Comparison of ENCODE assay signal across 35 cellular contexts in the genomic region with DNA sequence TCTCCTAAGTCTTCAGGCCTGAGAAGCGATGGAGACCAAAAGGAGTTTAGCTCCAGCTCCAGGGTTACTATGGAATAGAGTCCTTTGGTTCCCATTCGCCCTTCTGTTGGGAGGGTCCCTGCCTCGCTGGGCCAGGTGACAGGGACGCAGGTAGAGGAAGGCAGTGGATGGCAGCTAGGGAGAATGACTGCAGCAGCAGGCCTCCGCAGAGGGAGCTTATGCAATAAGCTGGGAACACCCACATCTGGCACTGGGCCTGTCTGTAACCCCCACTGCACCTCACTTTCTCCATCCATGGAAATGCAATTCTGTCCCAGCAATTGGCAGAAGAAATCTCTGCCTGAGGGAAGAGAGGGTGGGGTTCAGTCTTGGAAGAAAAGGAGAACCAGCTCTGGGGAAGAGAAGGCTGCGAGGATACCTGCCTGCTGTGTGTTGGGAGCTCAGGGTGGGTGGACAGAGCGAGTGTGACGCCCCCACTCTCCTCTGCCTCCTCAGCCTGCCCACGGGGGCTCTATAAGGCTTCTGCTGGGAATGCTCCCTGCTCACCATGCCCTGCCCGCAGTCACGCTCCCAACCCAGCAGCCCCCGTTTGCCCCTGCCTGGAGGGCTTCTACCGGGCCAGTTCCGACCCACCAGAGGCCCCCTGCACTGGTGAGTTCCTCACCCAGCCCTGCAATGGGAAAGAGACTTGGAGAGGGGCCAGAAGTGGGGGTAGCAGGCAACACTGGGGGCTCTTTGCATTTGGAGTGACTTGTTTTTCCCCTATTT. TPM values are rescaled to one million over a fixed set of nuclear protein-coding genes. Genes with fewer than 3 reads are reported as not detected.
A peak's percentile ranks its signal among the peaks of the same experiment; 100 is the strongest.
DNase-seq lines count a peak whose midpoint lies in the region; ATAC-seq, FAIRE-seq and TF ChIP-seq lines count a peak whose summit lies in the region.
"Had no signal": no experiment of that assay in that cellular context is flagged by ENCODE, and none has a peak within 500 bp of the region (broad histone marks: within the 10 kb centered on the region; RNA-seq: fewer than 3 reads in every experiment).

No MANE protein-coding gene starts in this region.

- H3K9me3 Mint-ChIP-seq in activated CD4-positive, alpha-beta memory T cell treated with anti-CD3 and anti-CD28 coated beads, Interleukin-2, amount 10 ng/mL, durations not matched to agents 7 days and 5 days, result no peaks in the 10 kb centered on the region
- H3K9me3 Mint-ChIP-seq in activated CD4-positive, alpha-beta memory T cell treated with anti-CD3 and anti-CD28 coated beads for 36 hours, result no peaks in the 10 kb centered on the region
- no peaks in the 10 kb centered on the region for H3K9me3 Mint-ChIP-seq in natural killer cell
- H3K9me3 Mint-ChIP-seq: immature natural killer cell, memory B cell, neural progenitor cell had no signal

- peaks cover 4% of the 10 kb centered on the region; the same call in 1 of the 2 replicates for H4K20me1 ChIP-seq in K562 (replicated peaks; ENCODE audit: control insufficient read depth, insufficient read depth, low read length)

- in situ Hi-C loops in K562 (cut with MboI), result no loop called here

- no peak overlapping the region for H3K27ac ChIP-seq in K562 (ENCODE audit: extremely low read depth, low read depth, low read length)
- H3K27ac ChIP-seq in kidney (ENCODE audit: low read depth in 2 of 2, low read length in 2 of 2), result no peak overlapping the region
- no peak overlapping the region for H3K27ac ChIP-seq in spleen
- H3K27ac ChIP-seq: 22Rv1, adrenal gland, brain microvascular endothelial cell, GM23248, neural progenitor cell, psoas muscle, sigmoid colon, SJCRH30, tibial nerve had no signal

- H3K79me2 ChIP-seq in K562 (ENCODE audit: control insufficient read depth, insufficient read depth, low read length), result no peaks in the 10 kb centered on the region

- FAIRE-seq in K562 (lab: Jason Lieb, UNC), result no peak
- no peak for FAIRE-seq in kidney (lab: Jason Lieb, UNC)
- FAIRE-seq: endothelial cell of umbilical vein had no signal

- H3K27me3 ChIP-seq in K562 (ENCODE audit: control insufficient read depth in 2 of 2, insufficient read depth in 2 of 2, low read length in 2 of 2) (peaks cover 11 to 58% of the 10 kb centered on the region in 2 experiments; a peak in 4 of 5 replicates), spleen (replicated peaks in 1 of 7) (no peaks in the 10 kb centered on the region)
- H3K27me3 ChIP-seq: adrenal gland, brain microvascular endothelial cell, neural progenitor cell, sigmoid colon, tibial nerve had no signal

- H2AFZ ChIP-seq in K562 (ENCODE audit: low read depth, low read length), result no peak overlapping the region
- H2AFZ ChIP-seq: GM23248, neural progenitor cell had no signal

- H3K36me3 ChIP-seq in K562 (ENCODE audit: control insufficient read depth, insufficient read depth, low read length) (no peaks in the 10 kb centered on the region), kidney (ENCODE audit: control insufficient read depth in 1 of 2, insufficient read depth in 2 of 2, low read length in 2 of 2) (no peaks in the 10 kb centered on the region), spleen (peaks cover 0 to 69% (median 7%) of the 10 kb centered on the region in 6 donors)
- H3K36me3 ChIP-seq: adrenal gland, brain microvascular endothelial cell, neural progenitor cell, sigmoid colon, SJCRH30 had no signal

- H3K4me3 Mint-ChIP-seq in activated CD4-positive, alpha-beta memory T cell treated with anti-CD3 and anti-CD28 coated beads, Interleukin-2, amount 10 ng/mL, durations not matched to agents 7 days and 5 days, result no peak overlapping the region
- H3K4me3 Mint-ChIP-seq in activated CD4-positive, alpha-beta memory T cell treated with anti-CD3 and anti-CD28 coated beads for 36 hours, result no peak overlapping the region
- H3K4me3 Mint-ChIP-seq in natural killer cell, result no peak overlapping the region
- H3K4me3 Mint-ChIP-seq: immature natural killer cell, memory B cell, neural progenitor cell had no signal

- no peak overlapping the region for H3K4me2 ChIP-seq in K562 (ENCODE audit: insufficient read depth, low read length)
- H3K4me2 ChIP-seq: neural progenitor cell had no signal

- 17% methylated on average over 14 of the region's 14 CpGs for WGBS in K562 (ENCODE audit: insufficient coverage, low coverage, missing lambda C conversion rate)
- 59 to 71% (median 64%) methylated on average over 14 of the region's 14 CpGs for WGBS in spleen, 5 donors

- CTCF ChIA-PET in activated CD4-positive, alpha-beta memory T cell treated with anti-CD3 and anti-CD28 coated beads, Interleukin-2, amount 10 ng/mL, durations not matched to agents 7 days and 5 days (lab: Charles Lee), result interaction anchor here (0.7 to 1.7 kb wide), 6 partner anchors 8 to 249 kb away, joined by 3 to 6 read pairs (median 3); no protein-coding TSS in a partner anchor
- CTCF ChIA-PET in activated CD4-positive, alpha-beta memory T cell treated with anti-CD3 and anti-CD28 coated beads for 36 hours (lab: Charles Lee), result interaction anchor here (0.8 to 3.5 kb wide), 10 partner anchors 9 to 542 kb away, joined by 3 to 11 read pairs (median 4); no protein-coding TSS in a partner anchor
- CTCF ChIA-PET in K562 (lab: Yijun Ruan, JAX; ENCODE audit: low intra/inter-chr PET ratio), result interaction anchor here (2.0 kb wide), 1 partner anchor 11 kb away, joined by 15 read pairs; the partner anchor contains the start of gene EPHB6

- H3K4me3 ChIP-seq in K562 (no peak overlapping the region), kidney (ENCODE audit: low read length in 2 of 2) (no peak overlapping the region), spleen (no peak overlapping the region)
- H3K4me3 ChIP-seq: adrenal gland, GM23248, neural progenitor cell, psoas muscle, sigmoid colon, SJCRH30, tibial nerve had no signal

- intact Hi-C loops in activated CD4-positive, alpha-beta memory T cell treated with anti-CD3 and anti-CD28 coated beads for 36 hours (cut with micrococcal nuclease), result no loop called here
- intact Hi-C loops in K562 (cut with micrococcal nuclease), result no loop called here
- intact Hi-C loops in kidney (cut with DNase I), result no loop called here
- intact Hi-C loops in spleen (cut with DNase I; ENCODE audit: low total_unique reads), result no loop called here
- intact Hi-C loops in natural killer cell (cut with micrococcal nuclease), result no loop called here

- BruUV-seq in K562 (replicated peaks; lab: Mats Ljungman, UMichigan), result no TSS peak

- POLR2A ChIA-PET in activated CD4-positive, alpha-beta memory T cell treated with anti-CD3 and anti-CD28 coated beads, Interleukin-2, amount 10 ng/mL, durations not matched to agents 7 days and 5 days (lab: Charles Lee), result no interaction called here
- POLR2A ChIA-PET in activated CD4-positive, alpha-beta memory T cell treated with anti-CD3 and anti-CD28 coated beads for 36 hours (lab: Charles Lee), result no interaction called here
- POLR2A ChIA-PET in K562 (lab: Yijun Ruan, JAX), result interaction anchor here (0.7 kb wide), 1 partner anchor 97 kb away, joined by 3 read pairs; the partner anchor contains the start of gene KEL

- H3K9me3 ChIP-seq in K562 (replicated peaks; ENCODE audit: control insufficient read depth, insufficient read depth, low read depth, low read length) (no peaks in the 10 kb centered on the region), kidney (ENCODE audit: control insufficient read depth in 1 of 2, low read length in 2 of 2) (no peaks in the 10 kb centered on the region), spleen (no peaks in the 10 kb centered on the region)
- H3K9me3 ChIP-seq: adrenal gland, Caco-2, psoas muscle, sigmoid colon, SJCRH30, tibial nerve had no signal

- ATAC-seq in K562 (no peak), HG02852 (IDR thresholded peaks at IDR 0.05; ENCODE audit: unreplicated experiment) (no peak), natural killer cell (no peak)
- ATAC-seq: psoas muscle had no signal

- H3K4me1 Mint-ChIP-seq in activated CD4-positive, alpha-beta memory T cell treated with anti-CD3 and anti-CD28 coated beads, Interleukin-2, amount 10 ng/mL, durations not matched to agents 7 days and 5 days, result no peaks in the 10 kb centered on the region
- no peaks in the 10 kb centered on the region for H3K4me1 Mint-ChIP-seq in activated CD4-positive, alpha-beta memory T cell treated with anti-CD3 and anti-CD28 coated beads for 36 hours (ENCODE audit: low read depth)
- H3K4me1 Mint-ChIP-seq in natural killer cell, result no peaks in the 10 kb centered on the region
- H3K4me1 Mint-ChIP-seq: immature natural killer cell had no signal

- TF ChIP-seq EP300 in K562 (IDR thresholded peaks at IDR 0.05; ENCODE audit: low read length), result no peak

- peak; percentile 9 for DNase-seq in activated CD4-positive, alpha-beta memory T cell treated with anti-CD3 and anti-CD28 coated beads, Interleukin-2, amount 10 ng/mL, durations not matched to agents 7 days and 5 days
- DNase-seq in activated CD4-positive, alpha-beta memory T cell treated with anti-CD3 and anti-CD28 coated beads for 36 hours, result no peak
- no peak for DNase-seq in K562 (ENCODE audit: extremely low read depth in 1 of 4, low spot score in 3 of 4)
- peak; percentile 65 for DNase-seq in kidney
- DNase-seq in ureter (ENCODE audit: low spot score), result peak; percentile 38
- no peak for DNase-seq in spleen
- no peak for DNase-seq in natural killer cell
- DNase-seq: activated CD4-positive, alpha-beta T cell treated with anti-CD3 and anti-CD28 coated beads for 4 hours; activated naive CD4-positive, alpha-beta T cell; activated T-cell treated with anti-CD3 and anti-CD28 coated beads, Interleukin-2, amount 50 U/mL, for 48 hours; adrenal gland; brain microvascular endothelial cell; C1 segment of cervical spinal cord; Caco-2; DMS53; GDM1; GM23248; immature natural killer cell; IMR-90; NCI-H1048; NCI-H446 treated with DMSO at 0.1 percent for 48 hours; NCI-H82; sigmoid colon; SJCRH30; stimulated activated CD4-positive, alpha-beta T cell treated with anti-CD3 and anti-CD28 coated beads, Interleukin-4, amount 100 ng/mL, for 24 hours; T-helper 9 cell had no signal

- peaks cover 4% of the 10 kb centered on the region for H3K27me3 Mint-ChIP-seq in activated CD4-positive, alpha-beta memory T cell treated with anti-CD3 and anti-CD28 coated beads, Interleukin-2, amount 10 ng/mL, durations not matched to agents 7 days and 5 days
- H3K27me3 Mint-ChIP-seq in activated CD4-positive, alpha-beta memory T cell treated with anti-CD3 and anti-CD28 coated beads for 36 hours, result no peaks in the 10 kb centered on the region
- H3K27me3 Mint-ChIP-seq in natural killer cell (ENCODE audit: low read depth in 2 of 2), result no peaks in the 10 kb centered on the region
- H3K27me3 Mint-ChIP-seq: memory B cell had no signal

- no peaks in the 10 kb centered on the region for H3K9me1 ChIP-seq in K562 (ENCODE audit: control insufficient read depth, insufficient read depth, low read length)

- TF ChIP-seq CTCF in K562 (IDR thresholded peaks at IDR 0.05 in 2 of 3, conservative IDR thresholded peaks at IDR 0.05 in 1 of 3; ENCODE audit: insufficient read depth in 2 of 3, low read depth in 1 of 3, low read length in 3 of 3), result no peak
- no peak for TF ChIP-seq CTCF in kidney (IDR thresholded peaks at IDR 0.05; ENCODE audit: borderline replicate concordance, extremely low read depth, insufficient read depth)
- no peak for TF ChIP-seq CTCF in spleen (IDR thresholded peaks at IDR 0.05 in 8 of 11, conservative IDR thresholded peaks at IDR 0.05 in 3 of 11)
- TF ChIP-seq CTCF in natural killer cell (IDR thresholded peaks at IDR 0.05), result no peak

- no peak for TF ChIP-seq RAD21 in K562 (CRISPR knock-in tag; conservative IDR thresholded peaks at IDR 0.05 in 1 of 2, IDR thresholded peaks at IDR 0.05 in 1 of 2)

- TF ChIP-seq POLR2A in K562 (conservative IDR thresholded peaks at IDR 0.05) (no peak), spleen (IDR thresholded peaks at IDR 0.05) (no peak)

- H3K27ac Mint-ChIP-seq in activated CD4-positive, alpha-beta memory T cell treated with anti-CD3 and anti-CD28 coated beads, Interleukin-2, amount 10 ng/mL, durations not matched to agents 7 days and 5 days, result no peak overlapping the region
- H3K27ac Mint-ChIP-seq in activated CD4-positive, alpha-beta memory T cell treated with anti-CD3 and anti-CD28 coated beads for 36 hours, result no peak overlapping the region
- no peak overlapping the region for H3K27ac Mint-ChIP-seq in natural killer cell
- H3K27ac Mint-ChIP-seq: immature natural killer cell, memory B cell, neural progenitor cell had no signal

- H3K4me1 ChIP-seq in K562 (replicated peaks in 1 of 2; ENCODE audit: control insufficient read depth in 2 of 2, insufficient read depth in 2 of 2, low read length in 2 of 2), result peaks cover 0 to 30% of the 10 kb centered on the region in 2 experiments; a peak in 1 of 5 replicates
- no peaks in the 10 kb centered on the region for H3K4me1 ChIP-seq in kidney (ENCODE audit: control insufficient read depth in 1 of 2, insufficient read depth in 1 of 2, low read depth in 1 of 2, low read length in 2 of 2)
- peaks cover 0 to 5% (median 0%) of the 10 kb centered on the region in 6 donors for H3K4me1 ChIP-seq in spleen
- H3K4me1 ChIP-seq: adrenal gland, Caco-2, neural progenitor cell, psoas muscle, SJCRH30 had no signal

- no peaks in the 10 kb centered on the region for H3K36me3 Mint-ChIP-seq in activated CD4-positive, alpha-beta memory T cell treated with anti-CD3 and anti-CD28 coated beads, Interleukin-2, amount 10 ng/mL, durations not matched to agents 7 days and 5 days (ENCODE audit: low read depth)
- peaks cover 3% of the 10 kb centered on the region for H3K36me3 Mint-ChIP-seq in activated CD4-positive, alpha-beta memory T cell treated with anti-CD3 and anti-CD28 coated beads for 36 hours
- no peaks in the 10 kb centered on the region for H3K36me3 Mint-ChIP-seq in natural killer cell

- H3K9ac ChIP-seq in K562 (ENCODE audit: insufficient read depth in 1 of 2, low read depth in 2 of 2, low read length in 2 of 2) (no peak overlapping the region), kidney (ENCODE audit: low read length in 2 of 2) (no peak overlapping the region)
- H3K9ac ChIP-seq: GM23248, neural progenitor cell had no signal

RNA-seq across cellular contexts. Expression of gene EPHB6, which starts 10.3 kb away (rescaled TPM):
- total RNA-seq in activated CD4-positive, alpha-beta memory T cell treated with anti-CD3 and anti-CD28 coated beads, Interleukin-2, amount 10 ng/mL, durations not matched to agents 7 days and 5 days, result 1 to 10 TPM; 5.7 to 7.0 TPM
- total RNA-seq in activated CD4-positive, alpha-beta memory T cell treated with anti-CD3 and anti-CD28 coated beads for 36 hours, result 10 to 100 TPM in 1 of 2 experiments, 1 to 10 TPM in 1; 9.5 to 11.0 TPM
- total RNA-seq in K562 (2011; cell fraction: chromatin; rRNA removed; ENCODE audit: low replicate concordance), result 81.3 and 499 TPM in 2 replicates
- 147 and 442 TPM in 2 replicates for total RNA-seq in K562 (2011; cell fraction: nucleolus; rRNA removed)
- total RNA-seq in K562 (2011; cell fraction: nucleoplasm; rRNA removed), result 112 and 171 TPM in 2 replicates
- 10.4 and 11.3 TPM in 2 replicates for total RNA-seq in K562 (2014; rRNA removed)
- total RNA-seq in K562 (2014; rRNA removed; fragmentation: Illumina TruSeq; extraction: Trizol), result 4.1 and 4.3 TPM in 2 replicates
- 1.5 and 2.1 TPM in 2 replicates for total RNA-seq in K562 (2015; rRNA removed; fragmentation: Illumina TruSeq; extraction: Trizol)
- total RNA-seq in K562 (2021), result 13.2 and 19.1 TPM in 2 replicates
- 108 and 123 TPM in 2 replicates for polyA plus RNA-seq in K562 (2011; rRNA removed)
- 99.6 and 191 TPM in 2 replicates for polyA plus RNA-seq in K562 (2011; cell fraction: cytosol; rRNA removed)
- 516 and 1,081 TPM in 2 replicates for polyA plus RNA-seq in K562 (2011; cell fraction: nucleus; rRNA removed)
- 8.8 and 13.0 TPM in 2 replicates for polyA plus RNA-seq in K562 (2012)
- polyA plus RNA-seq in K562 (2014; fragmentation: Illumina TruSeq; extraction: Trizol), result 7.6 and 10.7 TPM in 2 replicates
- polyA plus RNA-seq in K562 (2014; fragmentation: Nextera tagmentation; extraction: Ambion mirVana), result 1 to 10 TPM; 1.4 to 2.5 TPM
- polyA plus RNA-seq in K562 (2014; rRNA removed), result 12.0 and 16.3 TPM in 2 replicates
- polyA minus RNA-seq in K562 (2011; rRNA and poly(A)+ RNA removed), result 56.3 and 87.3 TPM in 2 replicates
- polyA minus RNA-seq in K562 (2011; cell fraction: cytosol; rRNA and poly(A)+ RNA removed), result 119 and 124 TPM in 2 replicates
- 75.4 and 113 TPM in 2 replicates for polyA minus RNA-seq in K562 (2011; cell fraction: nucleus; rRNA and poly(A)+ RNA removed)
- total RNA-seq in kidney, result 17.4 TPM
- 10.4 TPM for polyA plus RNA-seq in kidney (ENCODE audit: insufficient read depth, low read depth, low replicate concordance)
- 55.9 TPM for total RNA-seq in ureter
- total RNA-seq in spleen, result 10 to 100 TPM; 12.3 to 15.5 (median 13.9) TPM
- polyA plus RNA-seq in spleen, result 10 to 100 TPM; 11.3 to 28.8 (median 23.6) TPM
- total RNA-seq in natural killer cell, result 1 to 10 TPM; 2.3 to 6.8 (median 6.5) TPM
- total RNA-seq: RPMI7951 had no signal

RNA-seq across cellular contexts. Expression of gene TRPV6, which starts 20.4 kb away (rescaled TPM):
- not detected for total RNA-seq in activated CD4-positive, alpha-beta memory T cell treated with anti-CD3 and anti-CD28 coated beads, Interleukin-2, amount 10 ng/mL, durations not matched to agents 7 days and 5 days
- not detected for total RNA-seq in activated CD4-positive, alpha-beta memory T cell treated with anti-CD3 and anti-CD28 coated beads for 36 hours
- total RNA-seq in K562 (2011; cell fraction: chromatin; rRNA removed; ENCODE audit: low replicate concordance), result 2.1 and 5.6 TPM in 2 replicates
- 3.2 and 3.3 TPM in 2 replicates for total RNA-seq in K562 (2011; cell fraction: nucleolus; rRNA removed)
- total RNA-seq in K562 (2011; cell fraction: nucleoplasm; rRNA removed), result 2.2 and 2.7 TPM in 2 replicates
- total RNA-seq in K562 (2014; rRNA removed), result 0.04 and 0.36 TPM in 2 replicates
- total RNA-seq in K562 (2014; rRNA removed; fragmentation: Illumina TruSeq; extraction: Trizol), result 0.11 and 0.51 TPM in 2 replicates
- total RNA-seq in K562 (2015; rRNA removed; fragmentation: Illumina TruSeq; extraction: Trizol), result 0.04 and 0.11 TPM in 2 replicates
- 0.18 and 0.81 TPM in 2 replicates for total RNA-seq in K562 (2021)
- polyA plus RNA-seq in K562 (2011; rRNA removed), result 0.08 and 0.37 TPM in 2 replicates
- 0.19 and 0.33 TPM in 2 replicates for polyA plus RNA-seq in K562 (2011; cell fraction: cytosol; rRNA removed)
- polyA plus RNA-seq in K562 (2011; cell fraction: nucleus; rRNA removed), result 3.7 and 4.0 TPM in 2 replicates
- 0.59 and 13.5 TPM in 2 replicates for polyA plus RNA-seq in K562 (2012)
- 0.25 and 0.26 TPM in 2 replicates for polyA plus RNA-seq in K562 (2014; fragmentation: Illumina TruSeq; extraction: Trizol)
- polyA plus RNA-seq in K562 (2014; fragmentation: Nextera tagmentation; extraction: Ambion mirVana), result under 1 TPM; 0.04 to 0.06 TPM
- polyA plus RNA-seq in K562 (2014; rRNA removed), result 0.22 and 0.32 TPM in 2 replicates
- 0.36 and 0.46 TPM in 2 replicates for polyA minus RNA-seq in K562 (2011; rRNA and poly(A)+ RNA removed)
- polyA minus RNA-seq in K562 (2011; cell fraction: cytosol; rRNA and poly(A)+ RNA removed), result not detected in 2 replicates
- polyA minus RNA-seq in K562 (2011; cell fraction: nucleus; rRNA and poly(A)+ RNA removed), result 0.89 and 0.94 TPM in 2 replicates
- total RNA-seq in kidney, result 4.4 TPM
- 5.5 TPM for polyA plus RNA-seq in kidney (ENCODE audit: insufficient read depth, low read depth, low replicate concordance)
- total RNA-seq in ureter, result 27.7 TPM
- under 1 TPM in 4 of 7 donors, not detected in 3; 0.06 to 0.32 (median 0.25) TPM for total RNA-seq in spleen
- under 1 TPM; 0.05 to 0.26 (median 0.16) TPM for polyA plus RNA-seq in spleen
- not detected for total RNA-seq in natural killer cell
- total RNA-seq: endothelial cell of umbilical vein, glomerular endothelial cell, GM23248, IMR-90, psoas muscle, RPMI7951, sigmoid colon, SJCRH30 had no signal
- polyA plus RNA-seq: endothelial cell of umbilical vein, GM23248, immature natural killer cell had no signal

Comparison
In these comparisons a context has a peak if more than half of its experiments do, and no peak if none do; other contexts are left out.
1. DNase-seq: peak in activated CD4-positive, alpha-beta memory T cell treated with anti-CD3 and anti-CD28 coated beads, Interleukin-2, amount 10 ng/mL, durations not matched to agents 7 days and 5 days (single experiment), kidney (single experiment) and ureter (single experiment); none in activated CD4-positive, alpha-beta memory T cell treated with anti-CD3 and anti-CD28 coated beads for 36 hours (single experiment), K562 (0 of 4), spleen (single experiment) and natural killer cell (single experiment).